In genomic region chr14:23169622-23170021, GRCh38 we compare ENCODE assay signal across 34 cellular contexts. TPM values are rescaled to one million over a fixed set of nuclear protein-coding genes. Genes with fewer than 3 reads are reported as not detected.
"Had no signal": no experiment of that assay in that cellular context is flagged by ENCODE, and none has a peak within 500 bp of the region (broad histone marks: within the 10 kb centered on the region; RNA-seq: fewer than 3 reads in every experiment).

No MANE protein-coding gene starts in this region.

- H3K9me3 Mint-ChIP-seq: dendritic cell treated with granulocyte-macrophage colony-stimulating factor and Interleukin-4, amounts not matched to agents 40 ng/mL and 50 ng/mL, for 4 days; effector memory CD8-positive, alpha-beta T cell; endodermal cell; mesothelial cell of epicardium; naive B cell had no signal

- H3K36me3 ChIP-seq: colonic mucosa, heart right ventricle, left lung, lower lobe of right lung had no signal

- H3K27ac Mint-ChIP-seq: dendritic cell treated with granulocyte-macrophage colony-stimulating factor and Interleukin-4, amounts not matched to agents 40 ng/mL and 50 ng/mL, for 4 days; effector memory CD8-positive, alpha-beta T cell; endodermal cell; naive B cell had no signal

- H3K27ac ChIP-seq: esophagus squamous epithelium, gastrocnemius medialis, heart right ventricle, left lung, lower lobe of right lung had no signal

- ATAC-seq: effector memory CD8-positive, alpha-beta T cell; esophagus mucosa; gastrocnemius medialis; heart right ventricle; left cardiac atrium; left lung; left ventricle myocardium superior; lower lobe of right lung; mucosa of descending colon had no signal

- DNase-seq: colonic mucosa; cortex of kidney; effector CD8-positive, alpha-beta T cell; effector memory CD8-positive, alpha-beta T cell; endodermal cell; erythroblast; esophagus squamous epithelium; foreskin fibroblast; foreskin melanocyte; gastrocnemius medialis; glutamatergic neuron; head of caudate nucleus; heart right ventricle; hippocampal formation; left cardiac atrium; left lung; left ventricle myocardium superior; lower lobe of right lung; mesenchymal stem cell; mucosa of descending colon; naive B cell had no signal

- H3K27me3 Mint-ChIP-seq: dendritic cell treated with granulocyte-macrophage colony-stimulating factor and Interleukin-4, amounts not matched to agents 40 ng/mL and 50 ng/mL, for 4 days had no signal

- H3K36me3 Mint-ChIP-seq: naive B cell had no signal

- H3K4me3 ChIP-seq: colonic mucosa, esophagus squamous epithelium, gastrocnemius medialis, heart right ventricle, left lung, lower lobe of right lung, mucosa of descending colon had no signal

- FAIRE-seq: endometrium, islet of Langerhans, keratinocyte had no signal

- H3K27me3 ChIP-seq: colonic mucosa, esophagus squamous epithelium, gastrocnemius medialis, heart right ventricle, left lung had no signal

- H3K9me3 ChIP-seq: colonic mucosa, esophagus squamous epithelium, gastrocnemius medialis, heart right ventricle, left lung, lower lobe of right lung, mucosa of descending colon had no signal

- H3K4me3 Mint-ChIP-seq: dendritic cell treated with granulocyte-macrophage colony-stimulating factor and Interleukin-4, amounts not matched to agents 40 ng/mL and 50 ng/mL, for 4 days; effector memory CD8-positive, alpha-beta T cell; endodermal cell; mesothelial cell of epicardium; naive B cell had no signal

RNA-seq across cellular contexts. Expression of gene SLC7A8, which starts 13.8 kb away (rescaled TPM):
- total RNA-seq: lung microvascular endothelial cell had no signal

RNA-seq across cellular contexts. Expression of gene CEBPE, which starts 50.6 kb away (rescaled TPM):
- total RNA-seq: colonic mucosa, dermis microvascular lymphatic vessel endothelial cell, endodermal cell, esophagus mucosa, esophagus squamous epithelium, gastrocnemius medialis, glomerular endothelial cell, kidney epithelial cell, left cardiac atrium, left ventricle myocardium superior, lower leg skin, lung microvascular endothelial cell, mesenteric fat pad, mesothelial cell of epicardium, mucosa of descending colon, myocyte had no signal
- polyA plus RNA-seq: keratinocyte had no signal
